ENCODE assay signal across 15 cellular contexts in genomic region chrX:101693476-101693875, GRCh38. TPM values are rescaled to one million over a fixed set of nuclear protein-coding genes. Genes with fewer than 3 reads are reported as not detected.
DNase-seq lines count a peak whose midpoint lies in the region; ATAC-seq and TF ChIP-seq lines count a peak whose summit lies in the region.
"Had no signal": no experiment of that assay in that cellular context is flagged by ENCODE, and none has a peak within 500 bp of the region (broad histone marks: within the 10 kb centered on the region; RNA-seq: fewer than 3 reads in every experiment).

No MANE protein-coding gene starts in this region.

- H3K27ac Mint-ChIP-seq in osteocyte (ENCODE audit: unreplicated experiment): no peak overlapping the region
- H3K27ac Mint-ChIP-seq: T-helper 1 cell treated with Interleukin-12 subunit alpha and Interleukin-12 subunit beta and Interleukin-4 antibody, amounts not matched to agents 30 μg/mL and 1 μg/mL, for 36 hours had no signal

- peaks cover 3% of the 10 kb centered on the region for H3K27me3 Mint-ChIP-seq in osteocyte (ENCODE audit: unreplicated experiment)

- TF ChIP-seq CTCF in osteocyte (IDR thresholded peaks at IDR 0.05): no peak
- TF ChIP-seq CTCF in uterus (IDR thresholded peaks at IDR 0.05): no peak
- TF ChIP-seq CTCF in suprapubic skin (IDR thresholded peaks at IDR 0.05): no peak

- no peaks in the 10 kb centered on the region for H3K4me1 ChIP-seq in uterus
- no peaks in the 10 kb centered on the region for H3K4me1 ChIP-seq in right cardiac atrium (ENCODE audit: control insufficient read depth, insufficient read depth, low read length)
- H3K4me1 ChIP-seq in suprapubic skin: no peaks in the 10 kb centered on the region

- H3K27ac ChIP-seq in uterus (no peak overlapping the region), right cardiac atrium (ENCODE audit: low read length) (no peak overlapping the region), suprapubic skin (no peak overlapping the region)
- H3K27ac ChIP-seq: PC-9 had no signal

- no peaks in the 10 kb centered on the region for H3K9me3 Mint-ChIP-seq in osteocyte (ENCODE audit: unreplicated experiment)
- H3K9me3 Mint-ChIP-seq: T-helper 1 cell treated with Interleukin-12 subunit alpha and Interleukin-12 subunit beta and Interleukin-4 antibody, amounts not matched to agents 30 μg/mL and 1 μg/mL, for 36 hours had no signal

- intact Hi-C loops in uterus (cut with DNase I; ENCODE audit: low total_unique reads): no loop called here
- intact Hi-C loops in right cardiac atrium (cut with DNase I): no loop called here

- H3K4me3 ChIP-seq in uterus (no peak overlapping the region), right cardiac atrium (ENCODE audit: low read length) (no peak overlapping the region), suprapubic skin (no peak overlapping the region)
- H3K4me3 ChIP-seq: PC-9 had no signal

- H3K9me3 ChIP-seq in uterus (no peaks in the 10 kb centered on the region), right cardiac atrium (ENCODE audit: control insufficient read depth, low read length) (no peaks in the 10 kb centered on the region), suprapubic skin (no peaks in the 10 kb centered on the region)

- DNase-seq in globus pallidus (ENCODE audit: low spot score) (peak; percentile 0), osteocyte (ENCODE audit: extremely low spot score, unreplicated experiment) (no peak), uterus (no peak), right cardiac atrium (no peak), suprapubic skin (ENCODE audit: low spot score in 2 of 2) (no peak)
- DNase-seq: activated effector memory CD4-positive, alpha-beta T cell treated with Interleukin-2 at 50 U/mL for 16 hours; caudate nucleus; NCI-H226; PC-9 had no signal

- H3K4me3 Mint-ChIP-seq in osteocyte (ENCODE audit: unreplicated experiment): no peak overlapping the region
- H3K4me3 Mint-ChIP-seq: T-helper 1 cell treated with Interleukin-12 subunit alpha and Interleukin-12 subunit beta and Interleukin-4 antibody, amounts not matched to agents 30 μg/mL and 1 μg/mL, for 36 hours had no signal

- H3K36me3 Mint-ChIP-seq in osteocyte (ENCODE audit: unreplicated experiment): no peaks in the 10 kb centered on the region

- no peak for TF ChIP-seq EP300 in suprapubic skin (IDR thresholded peaks at IDR 0.05)

- no peaks in the 10 kb centered on the region for H3K4me1 Mint-ChIP-seq in osteocyte (ENCODE audit: unreplicated experiment)

- TF ChIP-seq POLR2A in uterus (IDR thresholded peaks at IDR 0.05) (no peak), suprapubic skin (IDR thresholded peaks at IDR 0.05) (no peak)

- H3K36me3 ChIP-seq in uterus (no peaks in the 10 kb centered on the region), suprapubic skin (no peaks in the 10 kb centered on the region)

- ATAC-seq in GM18907 (IDR thresholded peaks at IDR 0.05; ENCODE audit: unreplicated experiment) (peak; percentile 84), GM21619 (IDR thresholded peaks at IDR 0.05; ENCODE audit: unreplicated experiment) (peak; percentile 81), HG03175 (IDR thresholded peaks at IDR 0.05; ENCODE audit: unreplicated experiment) (peak; percentile 87), right cardiac atrium (no peak)
- ATAC-seq: left lobe of liver had no signal

- peaks cover 0 to 3% of the 10 kb centered on the region in 2 donors for H3K27me3 ChIP-seq in uterus
- H3K27me3 ChIP-seq in right cardiac atrium (ENCODE audit: control insufficient read depth, insufficient read depth): no peaks in the 10 kb centered on the region
- no peaks in the 10 kb centered on the region for H3K27me3 ChIP-seq in suprapubic skin

- 78% methylated on average over 4 of the region's 4 CpGs for WGBS in right cardiac atrium
- WGBS in suprapubic skin: 57% methylated on average over 4 of the region's 4 CpGs

RNA-seq across cellular contexts. Expression of gene ARMCX2, which starts 33.8 kb away (rescaled TPM):
- 60.4 and 72.4 TPM in 2 replicates for total RNA-seq in osteocyte
- 100 to 1,000 TPM in 1 of 4 donors, 10 to 100 TPM in 3; 16.4 to 105 (median 55.6) TPM for total RNA-seq in uterus
- 10 to 100 TPM; 46.6 to 54.6 (median 50.3) TPM for total RNA-seq in right cardiac atrium
- polyA plus RNA-seq in right cardiac atrium: 27.7 TPM
- total RNA-seq in suprapubic skin: 10 to 100 TPM in 2 of 4 donors, 1 to 10 TPM in 2; 5.7 to 12.1 (median 8.8) TPM
- total RNA-seq: MCF 10A had no signal

Comparison
In these comparisons a context has a peak if more than half of its experiments do, and no peak if none do; other contexts are left out.
1. ATAC-seq: peak in GM18907 (single experiment), GM21619 (single experiment) and HG03175 (single experiment); none in right cardiac atrium (0 of 2).